Comparison of ENCODE assay signal across 9 cellular contexts in the genomic region with DNA sequence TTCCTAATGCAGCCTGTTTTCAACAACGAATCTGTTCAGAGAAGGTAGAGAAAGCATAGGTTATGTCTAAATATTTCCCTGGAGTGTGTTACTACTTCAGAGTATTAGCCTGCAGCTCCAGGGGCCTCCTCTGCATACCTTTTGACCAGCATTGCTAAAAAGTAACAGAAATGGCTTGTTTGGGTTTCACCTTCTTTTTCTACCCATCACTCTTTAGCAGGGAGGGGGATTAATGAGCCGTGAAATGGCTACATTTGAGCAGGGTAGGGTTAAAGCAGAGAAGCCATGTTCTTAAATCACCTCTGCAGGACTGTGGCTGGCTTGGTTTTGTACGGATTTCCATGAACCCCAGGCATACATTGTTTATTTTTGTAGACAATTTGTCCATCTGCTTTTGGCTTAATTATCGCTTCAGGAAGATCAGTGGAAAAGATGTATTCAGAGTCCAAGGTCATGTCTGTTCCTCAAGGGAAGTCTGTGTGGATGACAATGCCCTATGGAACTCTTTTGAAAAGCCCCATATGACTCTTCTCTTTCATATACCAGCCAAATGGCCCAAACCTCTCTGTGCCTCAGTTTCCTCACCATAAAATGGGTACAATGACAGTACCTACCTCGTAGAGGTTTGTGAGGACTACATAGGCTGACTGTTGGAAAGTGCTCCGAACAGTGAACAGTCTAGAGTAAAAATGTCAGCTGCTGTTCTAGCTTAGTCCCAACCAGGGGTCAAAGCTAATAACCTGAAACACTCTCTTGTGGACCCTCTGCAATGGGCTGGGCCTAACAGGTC.
DNase-seq lines count a peak whose midpoint lies in the region; ATAC-seq and TF ChIP-seq lines count a peak whose summit lies in the region.
"Had no signal": no experiment of that assay in that cellular context is flagged by ENCODE, and none has a peak within 500 bp of the region (broad histone marks: within the 10 kb centered on the region; RNA-seq: fewer than 3 reads in every experiment).

No MANE protein-coding gene starts in this region.

- no peak overlapping the region for H3K4me3 ChIP-seq in SJSA1
- no peak overlapping the region for H3K4me3 ChIP-seq in upper lobe of left lung

- H3K27ac ChIP-seq in SJSA1 (peak overlapping the region; percentile 83), upper lobe of left lung (peak overlapping the region; percentile 69 to 81 (median 78))
- H3K27ac ChIP-seq: 22Rv1 had no signal

- H3K4me3 Mint-ChIP-seq in effector memory CD8-positive, alpha-beta T cell: no peak overlapping the region

- DNase-seq in activated CD8-positive, alpha-beta memory T cell treated with anti-CD3 and anti-CD28 coated beads, Interleukin-2, amount 50 U/mL, for 48 hours: peak; percentile 30
- DNase-seq in activated CD8-positive, alpha-beta memory T cell treated with anti-CD3 and anti-CD28 coated beads, Interleukin-2, amount 50 U/mL, for 4 hours: no peak
- DNase-seq in SJSA1 (ENCODE audit: low read depth in 1 of 2, low spot score in 2 of 2) (peak; percentile 34 to 49), left lobe of liver (ENCODE audit: low spot score) (no peak), upper lobe of left lung (no peak), UCSD-AML1 (lab: John Stamatoyannopoulos, UW; ENCODE audit: unreplicated experiment) (no peak), DMS 273 (lab: John Stamatoyannopoulos, UW; ENCODE audit: unreplicated experiment) (no peak)
- DNase-seq in effector memory CD8-positive, alpha-beta T cell: no peak

- no peaks in the 10 kb centered on the region for H3K9me3 ChIP-seq in SJSA1 (replicated peaks)
- H3K9me3 ChIP-seq in upper lobe of left lung: no peaks in the 10 kb centered on the region

- H3K27me3 ChIP-seq in SJSA1 (replicated peaks): no peaks in the 10 kb centered on the region
- H3K27me3 ChIP-seq in upper lobe of left lung: no peaks in the 10 kb centered on the region

- H3K4me1 ChIP-seq in SJSA1 (replicated peaks) (peaks cover 66% of the 10 kb centered on the region), upper lobe of left lung (peaks cover 35 to 70% (median 70%) of the 10 kb centered on the region in 4 donors)

- H3K27ac Mint-ChIP-seq in effector memory CD8-positive, alpha-beta T cell: no peak overlapping the region

- no peaks in the 10 kb centered on the region for H3K4me1 Mint-ChIP-seq in effector memory CD8-positive, alpha-beta T cell (ENCODE audit: low read depth in 2 of 2)

- no peak for TF ChIP-seq CTCF in upper lobe of left lung (IDR thresholded peaks at IDR 0.05)

- H3K9me3 Mint-ChIP-seq in effector memory CD8-positive, alpha-beta T cell: no peaks in the 10 kb centered on the region

- H3K36me3 ChIP-seq in SJSA1: peaks cover 15% of the 10 kb centered on the region
- H3K36me3 ChIP-seq in upper lobe of left lung: peaks cover 0 to 7% (median 0%) of the 10 kb centered on the region in 4 donors

- WGBS in upper lobe of left lung, 2 donors: 62 to 67% methylated on average over 6 of the region's 6 CpGs

- H3K36me3 Mint-ChIP-seq in effector memory CD8-positive, alpha-beta T cell (ENCODE audit: insufficient read depth): no peaks in the 10 kb centered on the region

- no peak for TF ChIP-seq POLR2A in upper lobe of left lung (IDR thresholded peaks at IDR 0.05)

- peaks cover 34 to 79% of the 10 kb centered on the region in 2 donors for H3K27me3 Mint-ChIP-seq in effector memory CD8-positive, alpha-beta T cell

- TF ChIP-seq EP300 in upper lobe of left lung (IDR thresholded peaks at IDR 0.05): no peak

- ATAC-seq in left lobe of liver (peak; percentile 3), upper lobe of left lung (ENCODE audit: low FRiP score in 2 of 2) (no peak)
- ATAC-seq in effector memory CD8-positive, alpha-beta T cell (replicated peaks): no peak

Comparison
In these comparisons a context has a peak if more than half of its experiments do, and no peak if none do; other contexts are left out.
1. DNase-seq: peak in activated CD8-positive, alpha-beta memory T cell treated with anti-CD3 and anti-CD28 coated beads, Interleukin-2, amount 50 U/mL, for 48 hours (single experiment) and SJSA1 (2 of 2); none in activated CD8-positive, alpha-beta memory T cell treated with anti-CD3 and anti-CD28 coated beads, Interleukin-2, amount 50 U/mL, for 4 hours (single experiment), left lobe of liver (single experiment), upper lobe of left lung (0 of 2), effector memory CD8-positive, alpha-beta T cell (0 of 3), UCSD-AML1 (single experiment) and DMS 273 (single experiment).